Comparison of ENCODE assay signal across 9 cellular contexts in genomic region chr1:228276361-228276831, GRCh38.
DNase-seq lines count a peak whose midpoint lies in the region; ATAC-seq and TF ChIP-seq lines count a peak whose summit lies in the region.
"Had no signal": no experiment of that assay in that cellular context is flagged by ENCODE, and none has a peak within 500 bp of the region (broad histone marks: within the 10 kb centered on the region; RNA-seq: fewer than 3 reads in every experiment).

No MANE protein-coding gene starts in this region.

- intact Hi-C loops in left ventricle myocardium inferior (cut with micrococcal nuclease), result no loop called here
- intact Hi-C loops in gastrocnemius medialis (cut with DNase I; ENCODE audit: low total_unique reads), result loop anchor here (5.0 kb wide), 1 partner anchor 64 kb away; no protein-coding TSS in a partner anchor

- peak; percentile 28 for ATAC-seq in GM19372 (IDR thresholded peaks at IDR 0.05; ENCODE audit: low read depth, unreplicated experiment)
- ATAC-seq in gastrocnemius medialis, result peak in 1 of 2 donors; percentile 5
- ATAC-seq in HG03025 (IDR thresholded peaks at IDR 0.05; ENCODE audit: low FRiP score, unreplicated experiment), result no peak

- DNase-seq in SJSA1 (ENCODE audit: low read depth in 1 of 2, low spot score in 2 of 2) (peak in 1 of 2 experiments; percentile 31), left ventricle myocardium inferior (peak; percentile 18), gastrocnemius medialis (peak; percentile 50 to 68), GM03348 (ENCODE audit: low spot score) (no peak), hippocampal formation (lab: John Stamatoyannopoulos, UW) (no peak), UCSD-AML1 (lab: John Stamatoyannopoulos, UW; ENCODE audit: unreplicated experiment) (no peak)

- H3K9me3 ChIP-seq in SJSA1 (replicated peaks) (no peaks in the 10 kb centered on the region), left ventricle myocardium inferior (replicated peaks) (no peaks in the 10 kb centered on the region), gastrocnemius medialis (no peaks in the 10 kb centered on the region)

- H3K4me1 ChIP-seq in SJSA1 (replicated peaks), result peaks cover 10% of the 10 kb centered on the region
- H3K4me1 ChIP-seq in left ventricle myocardium inferior, result peaks cover 25% of the 10 kb centered on the region
- H3K4me1 ChIP-seq in gastrocnemius medialis, result peaks cover 0 to 16% of the 10 kb centered on the region in 2 donors

- peak overlapping the region; percentile 38 for H3K4me3 ChIP-seq in SJSA1
- H3K4me3 ChIP-seq in left ventricle myocardium inferior, result peak overlapping the region; percentile 75
- H3K4me3 ChIP-seq in gastrocnemius medialis, result peak overlapping the region; percentile 50 to 59 (median 50)

- H3K27me3 ChIP-seq in SJSA1 (replicated peaks) (peaks cover 7% of the 10 kb centered on the region), left ventricle myocardium inferior (ENCODE audit: low read depth) (no peaks in the 10 kb centered on the region), gastrocnemius medialis (no peaks in the 10 kb centered on the region)

- in situ Hi-C loops in gastrocnemius medialis (cut with MboI; ENCODE audit: low sequenced_read_pairs in 4 of 4), result no loop called here

- H3K36me3 ChIP-seq in SJSA1, result no peaks in the 10 kb centered on the region
- peaks cover 93% of the 10 kb centered on the region for H3K36me3 ChIP-seq in left ventricle myocardium inferior
- peaks cover 0 to 92% of the 10 kb centered on the region in 2 donors for H3K36me3 ChIP-seq in gastrocnemius medialis

- no peak for TF ChIP-seq POLR2A in gastrocnemius medialis (IDR thresholded peaks at IDR 0.05)

- no peak overlapping the region for H3K27ac ChIP-seq in SJSA1
- H3K27ac ChIP-seq in left ventricle myocardium inferior (replicated peaks), result peak overlapping the region; percentile 78
- peak overlapping the region; percentile 79 to 89 (median 79) for H3K27ac ChIP-seq in gastrocnemius medialis
- H3K27ac ChIP-seq: epithelial cell of prostate had no signal

- TF ChIP-seq CTCF in left ventricle myocardium inferior (IDR thresholded peaks at IDR 0.05; ENCODE audit: borderline replicate concordance) (no peak), gastrocnemius medialis (IDR thresholded peaks at IDR 0.05 in 4 of 5, conservative IDR thresholded peaks at IDR 0.05 in 1 of 5) (peak in 1 of 5 experiments; percentile 13)

Comparison
In these comparisons a context has a peak if more than half of its experiments do, and no peak if none do; other contexts are left out.
1. DNase-seq: peak in left ventricle myocardium inferior (single experiment) and gastrocnemius medialis (2 of 2); none in GM03348 (single experiment), hippocampal formation (0 of 2) and UCSD-AML1 (single experiment).
2. Peak in every context shown above with its lines, with median percentiles within 50 percentile points of each other: H3K4me3 ChIP-seq.